7 cellular contexts compared by ENCODE assay signal in genomic region chr15:83838763-83839162, GRCh38.
"Had no signal": no experiment of that assay in that cellular context is flagged by ENCODE, and none has a peak within 500 bp of the region (broad histone marks: within the 10 kb centered on the region; RNA-seq: fewer than 3 reads in every experiment).

No MANE protein-coding gene starts in this region.

- FAIRE-seq: HTR-8/SVneo, K562 had no signal

- DNase-seq: IMR-90, KBM-7, KG1 had no signal

- ATAC-seq: HepG2, K562 had no signal

- H3K4me3 ChIP-seq: K562 had no signal

- H3K27ac ChIP-seq: HL-60 had no signal
